In genomic region chr6:43738877-43739641, GRCh38 we compare ENCODE assay signal across 23 cellular contexts. TPM values are rescaled to one million over a fixed set of nuclear protein-coding genes. Genes with fewer than 3 reads are reported as not detected.
DNase-seq lines count a peak whose midpoint lies in the region; ATAC-seq, FAIRE-seq and TF ChIP-seq lines count a peak whose summit lies in the region.
"Had no signal": no experiment of that assay in that cellular context is flagged by ENCODE, and none has a peak within 500 bp of the region (broad histone marks: within the 10 kb centered on the region; RNA-seq: fewer than 3 reads in every experiment).

No MANE protein-coding gene starts in this region.

- no peaks in the 10 kb centered on the region for H3K36me3 ChIP-seq in RWPE2 (ENCODE audit: low read depth)
- H3K36me3 ChIP-seq in small intestine (ENCODE audit: control insufficient read depth in 2 of 2, insufficient read depth in 2 of 2, low read length in 2 of 2) = no peaks in the 10 kb centered on the region
- no peaks in the 10 kb centered on the region for H3K36me3 ChIP-seq in A673 (ENCODE audit: insufficient read depth, low read length, poor library complexity, severe bottlenecking)
- H3K36me3 ChIP-seq: adrenal gland, Peyer's patch, SJSA1, tibial nerve had no signal

- no peak for FAIRE-seq in small intestine (lab: Jason Lieb, UNC)
- FAIRE-seq: GM19239 had no signal

- CTCF ChIA-PET in A673 (lab: Charles Lee) = no interaction called here

- H3K27ac ChIP-seq in RWPE2 (ENCODE audit: poor library complexity, severe bottlenecking) (peak overlapping the region; percentile 8), epithelial cell of prostate (peak overlapping the region; percentile 97), small intestine (ENCODE audit: low read depth in 1 of 2, low read length in 1 of 2) (no peak overlapping the region), A673 (ENCODE audit: low read depth, low read length, poor library complexity, severe bottlenecking) (no peak overlapping the region)
- H3K27ac ChIP-seq: 22Rv1, adrenal gland, Peyer's patch, SJSA1, tibial nerve had no signal

- TF ChIP-seq CTCF in RWPE2 (IDR thresholded peaks at IDR 0.05; ENCODE audit: poor library complexity, severe bottlenecking) (no peak), A673 (conservative IDR thresholded peaks at IDR 0.05; ENCODE audit: low read depth, low read length) (no peak)

- peak; percentile 32 for ATAC-seq in RWPE2 (ENCODE audit: low read depth)

- no peak overlapping the region for H3K4me3 ChIP-seq in RWPE2 (ENCODE audit: severe bottlenecking)
- H3K4me3 ChIP-seq in small intestine (ENCODE audit: low read depth in 1 of 2, low read length in 2 of 2) = no peak overlapping the region
- H3K4me3 ChIP-seq in A673 (ENCODE audit: low read depth, low read length, poor library complexity, severe bottlenecking) = no peak overlapping the region
- H3K4me3 ChIP-seq: adrenal gland, Peyer's patch, SJSA1, smooth muscle cell, tibial nerve had no signal

- H3K4me1 ChIP-seq in RWPE2 (ENCODE audit: insufficient read depth, poor library complexity, severe bottlenecking) = peaks cover 30% of the 10 kb centered on the region
- H3K4me1 ChIP-seq in small intestine (ENCODE audit: control insufficient read depth in 2 of 2, insufficient read depth in 1 of 2, low read depth in 1 of 2, low read length in 1 of 2) = no peaks in the 10 kb centered on the region
- no peaks in the 10 kb centered on the region for H3K4me1 ChIP-seq in A673 (ENCODE audit: insufficient read depth, low read length, poor library complexity, severe bottlenecking)
- H3K4me1 ChIP-seq: adrenal gland, SJSA1 had no signal

- H3K9me3 ChIP-seq in RWPE2 (ENCODE audit: severe bottlenecking) (no peaks in the 10 kb centered on the region), small intestine (ENCODE audit: control insufficient read depth, low read depth) (no peaks in the 10 kb centered on the region), A673 (ENCODE audit: low read depth, low read length, poor library complexity, severe bottlenecking) (no peaks in the 10 kb centered on the region)
- H3K9me3 ChIP-seq: adrenal gland, Peyer's patch, SJSA1, tibial nerve had no signal

- BruUV-seq in A673 (replicated peaks; lab: Mats Ljungman, UMichigan) = no TSS peak

- POLR2A ChIA-PET in A673 (lab: Charles Lee; ENCODE audit: low non-redundant PET) = no interaction called here

- intact Hi-C loops in A673 (cut with micrococcal nuclease; ENCODE audit: unreplicated experiment) = no loop called here

- H3K27me3 ChIP-seq in RWPE2 (ENCODE audit: insufficient read depth, poor library complexity, severe bottlenecking) (no peaks in the 10 kb centered on the region), small intestine (ENCODE audit: control insufficient read depth in 2 of 2, insufficient read depth in 2 of 2, low read length in 2 of 2) (no peaks in the 10 kb centered on the region), A673 (replicated peaks; ENCODE audit: insufficient read depth, low read depth, low read length, poor library complexity) (no peaks in the 10 kb centered on the region)
- H3K27me3 ChIP-seq: adrenal gland, Peyer's patch, SJSA1, tibial nerve had no signal

- DNase-seq in DMS53 (lab: John Stamatoyannopoulos, UW) (peak; percentile 37), DMS53 treated with DMSO at 0.1 percent for 48 hours (lab: John Stamatoyannopoulos, UW; ENCODE audit: unreplicated experiment) (no peak), RWPE2 (ENCODE audit: low spot score) (peak; percentile 45), epithelial cell of prostate (ENCODE audit: low read depth, low spot score) (no peak), small intestine (peak; percentile 39), COR-L47 (lab: John Stamatoyannopoulos, UW) (no peak), A673 (ENCODE audit: low spot score) (no peak), NCI-H446 (lab: John Stamatoyannopoulos, UW) (no peak)
- DNase-seq: activated CD4-positive, alpha-beta T cell treated with anti-CD3 and anti-CD28 coated beads, Interleukin-2, amount 50 U/mL, for 1 hour; activated CD8-positive, alpha-beta memory T cell treated with anti-CD3 and anti-CD28 coated beads, Interleukin-2, amount 50 U/mL, for 4 hours; activated gamma-delta T cell; foreskin melanocyte; hypothalamus; NCI-H1092 treated with DMSO at 0.1 percent for 48 hours; occipital lobe; stimulated activated CD4-positive, alpha-beta T cell treated with anti-CD3 and anti-CD28 coated beads, Interleukin-4, amount 100 ng/mL, for 1 hour had no signal

- 56 to 81% (median 72%) methylated on average over 11 of the region's 11 CpGs for WGBS in small intestine, 3 donors

RNA-seq across cellular contexts. Expression of gene VEGFA, which starts 31.0 kb away (rescaled TPM):
- 100 to 1,000 TPM; 100 to 144 (median 107) TPM for polyA plus RNA-seq in small intestine
- 116 and 144 TPM in 2 replicates for total RNA-seq in A673 (2021)

RNA-seq across cellular contexts. Expression of gene MRPS18A, which starts 51.5 kb away (rescaled TPM):
- 100 to 1,000 TPM in 1 of 3 donors, 10 to 100 TPM in 2; 63.7 to 107 (median 66.5) TPM for polyA plus RNA-seq in small intestine
- total RNA-seq in A673 (2021) = 64.6 and 69.1 TPM in 2 replicates

Comparison
In these comparisons a context has a peak if more than half of its experiments do, and no peak if none do; other contexts are left out.
1. DNase-seq: peak in DMS53 (single experiment), RWPE2 (single experiment) and small intestine (single experiment); none in DMS53 treated with DMSO at 0.1 percent for 48 hours (single experiment), epithelial cell of prostate (single experiment), COR-L47 (single experiment), A673 (single experiment) and NCI-H446 (0 of 2).
2. H3K27ac ChIP-seq: peak in RWPE2 (single experiment) and epithelial cell of prostate (single experiment); none in small intestine (0 of 2) and A673 (single experiment).